In genomic region chr18:51157215-51157614, GRCh38 we compare ENCODE assay signal across 23 cellular contexts. TPM values are rescaled to one million over a fixed set of nuclear protein-coding genes. Genes with fewer than 3 reads are reported as not detected.
DNase-seq lines count a peak whose midpoint lies in the region; ATAC-seq and TF ChIP-seq lines count a peak whose summit lies in the region.
"Had no signal": no experiment of that assay in that cellular context is flagged by ENCODE, and none has a peak within 500 bp of the region (broad histone marks: within the 10 kb centered on the region; RNA-seq: fewer than 3 reads in every experiment).

No MANE protein-coding gene starts in this region.

- H3K27me3 ChIP-seq in HL-60 (ENCODE audit: insufficient read depth, poor library complexity, severe bottlenecking): no peaks in the 10 kb centered on the region
- H3K27me3 ChIP-seq in upper lobe of left lung: no peaks in the 10 kb centered on the region
- H3K27me3 ChIP-seq: BE2C had no signal

- H3K4me1 Mint-ChIP-seq in stimulated activated memory B cell treated with anti-CD40 and anti-IgM and Interleukin-4, amounts not matched to agents 10 μg/mL and 1 μg/mL and 100 μg/mL, for 72 hours: peaks cover 46% of the 10 kb centered on the region

- H3K27ac ChIP-seq in HL-60 (replicated peaks) (no peak overlapping the region; the same call in 1 of the 2 replicates), upper lobe of left lung (no peak overlapping the region)
- H3K27ac ChIP-seq: 22Rv1 had no signal

- no peaks in the 10 kb centered on the region for H3K9me3 Mint-ChIP-seq in stimulated activated memory B cell treated with anti-CD40 and anti-IgM and Interleukin-4, amounts not matched to agents 10 μg/mL and 1 μg/mL and 100 μg/mL, for 72 hours
- H3K9me3 Mint-ChIP-seq: CD4-positive, alpha-beta T cell; GM23338; H9; T-helper 1 cell treated with Interleukin-12 subunit alpha and Interleukin-12 subunit beta and Interleukin-4 antibody, amounts not matched to agents 30 μg/mL and 1 μg/mL, for 36 hours had no signal

- H3K4me3 Mint-ChIP-seq in stimulated activated memory B cell treated with anti-CD40 and anti-IgM and Interleukin-4, amounts not matched to agents 10 μg/mL and 1 μg/mL and 100 μg/mL, for 72 hours: no peak overlapping the region
- H3K4me3 Mint-ChIP-seq: GM23338; H9; T-helper 1 cell treated with Interleukin-12 subunit alpha and Interleukin-12 subunit beta and Interleukin-4 antibody, amounts not matched to agents 30 μg/mL and 1 μg/mL, for 36 hours had no signal

- H3K4me1 ChIP-seq in upper lobe of left lung: no peaks in the 10 kb centered on the region
- H3K4me1 ChIP-seq: BE2C had no signal

- no peak overlapping the region for H3K4me3 ChIP-seq in HL-60 (replicated peaks; ENCODE audit: insufficient read depth, low read length)
- no peak overlapping the region for H3K4me3 ChIP-seq in upper lobe of left lung
- H3K4me3 ChIP-seq: GM23338 had no signal

- 88 to 97% methylated on average over 2 of the region's 2 CpGs for WGBS in upper lobe of left lung, 2 donors

- H3K27me3 Mint-ChIP-seq in stimulated activated memory B cell treated with anti-CD40 and anti-IgM and Interleukin-4, amounts not matched to agents 10 μg/mL and 1 μg/mL and 100 μg/mL, for 72 hours: no peaks in the 10 kb centered on the region
- H3K27me3 Mint-ChIP-seq: CD4-positive, alpha-beta T cell had no signal

- ATAC-seq in stimulated activated memory B cell treated with anti-CD40 and anti-IgM and Interleukin-4, amounts not matched to agents 10 μg/mL and 1 μg/mL and 100 μg/mL, for 72 hours: no peak
- ATAC-seq in upper lobe of left lung (ENCODE audit: low FRiP score in 2 of 2): no peak
- ATAC-seq: GM23338 had no signal

- no peak for TF ChIP-seq POLR2A in upper lobe of left lung (IDR thresholded peaks at IDR 0.05)

- no peak for TF ChIP-seq EP300 in upper lobe of left lung (IDR thresholded peaks at IDR 0.05)

- H3K36me3 Mint-ChIP-seq in stimulated activated memory B cell treated with anti-CD40 and anti-IgM and Interleukin-4, amounts not matched to agents 10 μg/mL and 1 μg/mL and 100 μg/mL, for 72 hours: no peaks in the 10 kb centered on the region

- no peaks in the 10 kb centered on the region for H3K36me3 ChIP-seq in upper lobe of left lung
- H3K36me3 ChIP-seq: BE2C had no signal

- peak overlapping the region; percentile 49 for H3K27ac Mint-ChIP-seq in stimulated activated memory B cell treated with anti-CD40 and anti-IgM and Interleukin-4, amounts not matched to agents 10 μg/mL and 1 μg/mL and 100 μg/mL, for 72 hours
- H3K27ac Mint-ChIP-seq: CD4-positive, alpha-beta T cell; GM23338; H9; T-helper 1 cell treated with Interleukin-12 subunit alpha and Interleukin-12 subunit beta and Interleukin-4 antibody, amounts not matched to agents 30 μg/mL and 1 μg/mL, for 36 hours had no signal

- TF ChIP-seq CTCF in HL-60 (IDR thresholded peaks at IDR 0.05; ENCODE audit: insufficient read depth, low read length) (no peak), upper lobe of left lung (IDR thresholded peaks at IDR 0.05) (no peak)

- peak; percentile 19 for DNase-seq in NK-92 treated with Interleukin-12 subunit alpha and Interleukin-12 subunit beta, amount 100 ng/mL, for 24 hours (lab: John Stamatoyannopoulos, UW)
- DNase-seq in NK-92 (lab: John Stamatoyannopoulos, UW; ENCODE audit: unreplicated experiment) (no peak), HL-60 (ENCODE audit: low read depth in 1 of 2, low spot score in 1 of 2) (peak; percentile 60 to 76), MV-4-11 (lab: John Stamatoyannopoulos, UW) (peak; percentile 47), upper lobe of left lung (no peak), GM03348 (ENCODE audit: low spot score) (no peak)
- DNase-seq: ACHN; BE2C; CD4-positive, alpha-beta T cell; H9; NCI-H1092 treated with DMSO at 0.1 percent for 48 hours; NCI-H146; NCI-H1930; NCI-H2107; NCI-H524; NCI-H748 treated with DMSO at 0.1 percent for 48 hours; SIG-M5; SK-N-SH; SW 1271 had no signal

- H3K9me3 ChIP-seq in upper lobe of left lung: no peaks in the 10 kb centered on the region
- H3K9me3 ChIP-seq: BE2C, SK-N-SH had no signal

RNA-seq across cellular contexts. Expression of gene MEX3C, which starts 40.3 kb away (rescaled TPM):
- 10 to 100 TPM; 12.2 to 30.7 (median 19.2) TPM for total RNA-seq in upper lobe of left lung

Comparison
In these comparisons a context has a peak if more than half of its experiments do, and no peak if none do; other contexts are left out.
1. DNase-seq: peak in NK-92 treated with Interleukin-12 subunit alpha and Interleukin-12 subunit beta, amount 100 ng/mL, for 24 hours (single experiment), HL-60 (2 of 2) and MV-4-11 (single experiment); none in NK-92 (single experiment), upper lobe of left lung (0 of 2) and GM03348 (single experiment).